Comparison of ENCODE assay signal across 15 cellular contexts in the genomic region with DNA sequence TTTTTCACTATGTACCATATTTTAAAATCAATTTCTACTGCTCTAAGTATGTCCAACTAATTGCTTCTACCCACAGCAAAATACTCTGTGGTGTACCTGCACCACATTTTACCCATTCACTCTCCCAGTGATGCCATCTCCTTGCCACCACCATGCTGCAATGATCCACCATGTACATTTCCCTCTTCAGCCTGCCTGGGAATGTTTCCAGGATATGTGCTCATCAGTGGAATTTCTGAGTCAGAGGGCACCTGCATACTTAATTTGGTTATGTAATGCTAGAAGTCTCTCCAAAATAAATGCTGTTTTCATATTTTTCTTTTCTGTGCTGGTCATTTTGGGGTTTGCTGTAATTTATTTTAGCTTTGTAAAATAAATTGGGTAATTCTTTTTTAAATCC. TPM values are rescaled to one million over a fixed set of nuclear protein-coding genes. Genes with fewer than 3 reads are reported as not detected.
DNase-seq lines count a peak whose midpoint lies in the region; ATAC-seq, FAIRE-seq and TF ChIP-seq lines count a peak whose summit lies in the region.
"Had no signal": no experiment of that assay in that cellular context is flagged by ENCODE, and none has a peak within 500 bp of the region (broad histone marks: within the 10 kb centered on the region; RNA-seq: fewer than 3 reads in every experiment).

No MANE protein-coding gene starts in this region.

- TF ChIP-seq CTCF in BJ (IDR thresholded peaks at IDR 0.05; ENCODE audit: insufficient read depth, low read depth, low read length) = no peak
- TF ChIP-seq CTCF in K562 (IDR thresholded peaks at IDR 0.05 in 2 of 3, conservative IDR thresholded peaks at IDR 0.05 in 1 of 3; ENCODE audit: insufficient read depth in 2 of 3, low read depth in 1 of 3, low read length in 3 of 3) = no peak
- no peak for TF ChIP-seq CTCF in ascending aorta (IDR thresholded peaks at IDR 0.05)

- no peak for ATAC-seq in K562

- H3K27me3 ChIP-seq in BJ (ENCODE audit: control insufficient read depth, insufficient read depth, low read length) (peaks cover 3% of the 10 kb centered on the region), K562 (ENCODE audit: control insufficient read depth in 2 of 2, insufficient read depth in 2 of 2, low read length in 2 of 2) (peaks cover 0 to 4% of the 10 kb centered on the region in 2 experiments; a peak in 1 of 5 replicates), ascending aorta (no peaks in the 10 kb centered on the region), SJCRH30 (no peaks in the 10 kb centered on the region)
- H3K27me3 ChIP-seq: upper lobe of left lung had no signal

- H3K4me1 ChIP-seq in K562 (replicated peaks in 1 of 2; ENCODE audit: control insufficient read depth in 2 of 2, insufficient read depth in 2 of 2, low read length in 2 of 2) = no peaks in the 10 kb centered on the region; a peak in 2 of 5 replicates
- H3K4me1 ChIP-seq in ascending aorta = no peaks in the 10 kb centered on the region
- peaks cover 3% of the 10 kb centered on the region; the same call in 1 of the 2 replicates for H3K4me1 ChIP-seq in SJCRH30
- H3K4me1 ChIP-seq: Caco-2, upper lobe of left lung had no signal

- intact Hi-C loops in K562 (cut with micrococcal nuclease) = no loop called here
- intact Hi-C loops in ascending aorta (cut with DNase I) = no loop called here

- H3K4me3 ChIP-seq in BJ (ENCODE audit: low read depth, low read length) (no peak overlapping the region), K562 (no peak overlapping the region), ascending aorta (no peak overlapping the region), SJCRH30 (no peak overlapping the region)
- H3K4me3 ChIP-seq: upper lobe of left lung had no signal

- TF ChIP-seq EP300 in Ishikawa (IDR thresholded peaks at IDR 0.05; ENCODE audit: borderline replicate concordance) (peak; percentile 71; the same call in 1 of the 2 replicates), K562 (IDR thresholded peaks at IDR 0.05; ENCODE audit: low read length) (no peak)

- POLR2A ChIA-PET in BJ (lab: Charles Lee) = no interaction called here
- POLR2A ChIA-PET in K562 (lab: Yijun Ruan, JAX) = no interaction called here

- no peak for FAIRE-seq in K562 (lab: Jason Lieb, UNC)

- no peak overlapping the region for H3K27ac ChIP-seq in K562 (ENCODE audit: extremely low read depth, low read depth, low read length)
- no peak overlapping the region for H3K27ac ChIP-seq in ascending aorta
- no peak overlapping the region for H3K27ac ChIP-seq in SJCRH30
- H3K27ac ChIP-seq: upper lobe of left lung had no signal

- H3K79me2 ChIP-seq in K562 (ENCODE audit: control insufficient read depth, insufficient read depth, low read length) = no peaks in the 10 kb centered on the region

- H4K20me1 ChIP-seq in K562 (replicated peaks; ENCODE audit: control insufficient read depth, insufficient read depth, low read length) = no peaks in the 10 kb centered on the region

- TF ChIP-seq POLR2A in K562 (conservative IDR thresholded peaks at IDR 0.05) = no peak

- no TSS peak for BruUV-seq in K562 (replicated peaks; lab: Mats Ljungman, UMichigan)

- CTCF ChIA-PET in BJ (lab: Yijun Ruan, JAX) = no interaction called here
- CTCF ChIA-PET in K562 (lab: Yijun Ruan, JAX; ENCODE audit: low intra/inter-chr PET ratio) = no interaction called here

- H3K9me1 ChIP-seq in K562 (ENCODE audit: control insufficient read depth, insufficient read depth, low read length) = no peaks in the 10 kb centered on the region

- H3K9ac ChIP-seq in K562 (ENCODE audit: insufficient read depth in 1 of 2, low read depth in 2 of 2, low read length in 2 of 2) = no peak overlapping the region

- H3K36me3 ChIP-seq in BJ (ENCODE audit: control insufficient read depth, insufficient read depth, low read length) (no peaks in the 10 kb centered on the region), K562 (ENCODE audit: control insufficient read depth, insufficient read depth, low read length) (no peaks in the 10 kb centered on the region), ascending aorta (no peaks in the 10 kb centered on the region), SJCRH30 (no peaks in the 10 kb centered on the region)
- H3K36me3 ChIP-seq: upper lobe of left lung had no signal

- in situ Hi-C loops in K562 (cut with MboI) = no loop called here

- H2AFZ ChIP-seq in K562 (ENCODE audit: low read depth, low read length) = no peak overlapping the region

- no peak overlapping the region for H3K4me2 ChIP-seq in K562 (ENCODE audit: insufficient read depth, low read length)

- DNase-seq in BJ (ENCODE audit: low read depth) (peak; percentile 44), K562 (ENCODE audit: extremely low read depth in 1 of 4, low spot score in 3 of 4) (no peak), kidney glomerular epithelial cell (lab: John Stamatoyannopoulos, UW) (peak; percentile 89), COR-L47 (lab: John Stamatoyannopoulos, UW) (no peak), ascending aorta (ENCODE audit: low spot score in 2 of 2) (no peak), SJCRH30 (no peak)
- no peak for DNase-seq in effector CD8-positive, alpha-beta T cell (lab: John Stamatoyannopoulos, UW)
- DNase-seq: activated CD8-positive, alpha-beta memory T cell treated with anti-CD3 and anti-CD28 coated beads for 24 hours; aorta; Caco-2; naive B cell; NCI-H1105 treated with DMSO at 0.1 percent for 48 hours; OCI-M1; upper lobe of left lung had no signal

- TF ChIP-seq RAD21 in Ishikawa (IDR thresholded peaks at IDR 0.05; ENCODE audit: low read depth) (no peak), K562 (CRISPR knock-in tag; conservative IDR thresholded peaks at IDR 0.05 in 1 of 2, IDR thresholded peaks at IDR 0.05 in 1 of 2) (no peak)

- H3K9me3 ChIP-seq in K562 (replicated peaks; ENCODE audit: control insufficient read depth, insufficient read depth, low read depth, low read length) (no peaks in the 10 kb centered on the region), ascending aorta (peaks cover 0 to 5% of the 10 kb centered on the region in 2 donors), SJCRH30 (replicated peaks) (no peaks in the 10 kb centered on the region)
- H3K9me3 ChIP-seq: Caco-2 had no signal

TF ChIP-seq in Ishikawa, 13 proteins besides CTCF, POLR2A, EP300 and RAD21 (continues in another document):
- TF ChIP-seq FOXM1 (IDR thresholded peaks at IDR 0.05; ENCODE audit: borderline replicate concordance, low read depth) (no peak), TAF1 (IDR thresholded peaks at IDR 0.05; ENCODE audit: low read depth) (no peak), YY1 (IDR thresholded peaks at IDR 0.05; ENCODE audit: low read depth) (peak; percentile 69; the same call in 1 of the 2 replicates), CEBPB (IDR thresholded peaks at IDR 0.05) (peak; percentile 57; the same call in 1 of the 2 replicates), TEAD4 (IDR thresholded peaks at IDR 0.05) (peak; percentile 81)

TF ChIP-seq in K562, 482 proteins besides CTCF, POLR2A, EP300 and RAD21 (continues in another document):
- TF ChIP-seq NCOA4 (IDR thresholded peaks at IDR 0.05; ENCODE audit: partially characterized antibody) (no peak), ZNF282 (CRISPR knock-in tag; IDR thresholded peaks at IDR 0.05) (no peak)

RNA-seq across cellular contexts. Expression of a gene that starts 33.2 kb away (rescaled TPM):
- polyA plus RNA-seq in BJ (2011; rRNA removed) (34.2 and 45.8 TPM in 2 replicates), K562 (2011; rRNA removed) (not detected in 2 replicates), K562 (2014; fragmentation: Illumina TruSeq; extraction: Trizol) (not detected in 2 replicates), K562 (2014; fragmentation: Nextera tagmentation; extraction: Ambion mirVana) (not detected), K562 (2014; rRNA removed) (0.11 TPM in 1 of 2 replicates, not detected in the other)
- polyA minus RNA-seq in BJ (2011; rRNA and poly(A)+ RNA removed) = 2.5 and 12.2 TPM in 2 replicates
- not detected in 2 replicates for total RNA-seq in K562 (2011; cell fraction: chromatin; rRNA removed; ENCODE audit: low replicate concordance)
- not detected in 2 replicates for total RNA-seq in K562 (2011; cell fraction: nucleolus; rRNA removed)
- total RNA-seq in K562 (2011; cell fraction: nucleoplasm; rRNA removed) = not detected in 2 replicates
- total RNA-seq in K562 (2014; rRNA removed) (not detected in 2 replicates), K562 (2014; rRNA removed; fragmentation: Illumina TruSeq; extraction: Trizol) (not detected in 2 replicates), K562 (2015; rRNA removed; fragmentation: Illumina TruSeq; extraction: Trizol) (not detected in 2 replicates), K562 (2021) (0.31 and 0.98 TPM in 2 replicates), ascending aorta (1.9 TPM)
- polyA plus RNA-seq in K562 (2011; cell fraction: cytosol; rRNA removed) = not detected in 2 replicates
- polyA plus RNA-seq in K562 (2011; cell fraction: nucleus; rRNA removed) = not detected in 2 replicates
- not detected in 2 replicates for polyA plus RNA-seq in K562 (2012)
- not detected in 2 replicates for polyA minus RNA-seq in K562 (2011; rRNA and poly(A)+ RNA removed)
- polyA minus RNA-seq in K562 (2011; cell fraction: cytosol; rRNA and poly(A)+ RNA removed) = not detected in 2 replicates
- polyA minus RNA-seq in K562 (2011; cell fraction: nucleus; rRNA and poly(A)+ RNA removed) = 0.33 TPM in 1 of 2 replicates, not detected in the other
- 61.2 and 68.7 TPM in 2 replicates for total RNA-seq in SJCRH30 (2014; rRNA removed; shearing (Covaris generic))

RNA-seq across cellular contexts. Expression of a gene that starts 46.3 kb away (rescaled TPM):
- polyA plus RNA-seq in BJ (2011; rRNA removed) = not detected in 2 replicates
- not detected in 2 replicates for polyA minus RNA-seq in BJ (2011; rRNA and poly(A)+ RNA removed)
- not detected in 2 replicates for total RNA-seq in K562 (2011; cell fraction: chromatin; rRNA removed; ENCODE audit: low replicate concordance)
- total RNA-seq in K562 (2011; cell fraction: nucleolus; rRNA removed) = not detected in 2 replicates
- not detected in 2 replicates for total RNA-seq in K562 (2011; cell fraction: nucleoplasm; rRNA removed)
- not detected in 2 replicates for total RNA-seq in K562 (2014; rRNA removed)
- total RNA-seq in K562 (2014; rRNA removed; fragmentation: Illumina TruSeq; extraction: Trizol) = not detected in 2 replicates
- total RNA-seq in K562 (2015; rRNA removed; fragmentation: Illumina TruSeq; extraction: Trizol) = not detected in 2 replicates
- not detected in 2 replicates for total RNA-seq in K562 (2021)
- not detected in 2 replicates for polyA plus RNA-seq in K562 (2011; rRNA removed)
- polyA plus RNA-seq in K562 (2011; cell fraction: cytosol; rRNA removed) = not detected in 2 replicates
- polyA plus RNA-seq in K562 (2011; cell fraction: nucleus; rRNA removed) = not detected in 2 replicates
- polyA plus RNA-seq in K562 (2012) = not detected in 2 replicates
- polyA plus RNA-seq in K562 (2014; fragmentation: Illumina TruSeq; extraction: Trizol) = not detected in 2 replicates
- polyA plus RNA-seq in K562 (2014; fragmentation: Nextera tagmentation; extraction: Ambion mirVana) = not detected
- not detected in 2 replicates for polyA plus RNA-seq in K562 (2014; rRNA removed)
- polyA minus RNA-seq in K562 (2011; rRNA and poly(A)+ RNA removed) = not detected in 2 replicates
- not detected in 2 replicates for polyA minus RNA-seq in K562 (2011; cell fraction: cytosol; rRNA and poly(A)+ RNA removed)
- polyA minus RNA-seq in K562 (2011; cell fraction: nucleus; rRNA and poly(A)+ RNA removed) = not detected in 2 replicates
- total RNA-seq in ascending aorta = not detected
- not detected in 2 replicates for total RNA-seq in SJCRH30 (2014; rRNA removed; shearing (Covaris generic))
- total RNA-seq: aorta, Caco-2 had no signal
- polyA plus RNA-seq: aorta had no signal

Comparison
In these comparisons a context has a peak if more than half of its experiments do, and no peak if none do; other contexts are left out.
1. DNase-seq: peak in BJ (single experiment) and kidney glomerular epithelial cell (single experiment); none in K562 (0 of 4), COR-L47 (single experiment), ascending aorta (0 of 2), effector CD8-positive, alpha-beta T cell (single experiment) and SJCRH30 (0 of 2).
2. RNA of a gene that starts 33.2 kb away (total RNA-seq): 61.2 to 68.7 TPM in SJCRH30; 1.9 TPM in ascending aorta (single experiment) and 0.31 to 0.98 TPM in K562; every median in the first group is over 10 times any median in the second.